In the genomic region with DNA sequence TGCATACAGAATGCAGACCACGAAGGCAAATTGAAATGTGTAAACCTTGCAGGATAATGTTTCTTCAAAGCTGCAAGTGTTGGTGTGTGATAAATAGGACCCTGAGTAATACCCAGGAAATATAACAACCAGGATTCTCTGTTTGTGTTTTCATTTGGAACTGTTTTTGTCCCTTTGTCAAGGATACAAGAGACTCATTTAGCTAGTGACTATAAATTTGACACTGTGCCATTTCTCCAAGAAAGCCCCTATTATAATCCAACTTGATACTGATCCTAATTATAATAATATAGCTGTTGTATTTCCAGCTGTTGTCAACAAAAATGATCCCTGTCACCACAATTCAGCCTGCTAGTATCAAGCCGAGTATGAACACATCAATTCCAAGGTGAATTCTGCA, we compare ENCODE assay signal across 22 cellular contexts.
DNase-seq lines count a peak whose midpoint lies in the region; ATAC-seq and TF ChIP-seq lines count a peak whose summit lies in the region.
"Had no signal": no experiment of that assay in that cellular context is flagged by ENCODE, and none has a peak within 500 bp of the region (broad histone marks: within the 10 kb centered on the region; RNA-seq: fewer than 3 reads in every experiment).

No MANE protein-coding gene starts in this region.

- intact Hi-C loops in left ventricle myocardium superior (cut with micrococcal nuclease) = no loop called here
- intact Hi-C loops in CD4-positive, alpha-beta T cell (cut with DNase I, micrococcal nuclease) = no loop called here
- intact Hi-C loops in left cardiac atrium (cut with DNase I) = no loop called here

- POLR2A ChIA-PET in HEK293T (lab: Yijun Ruan, JAX) = no interaction called here
- POLR2A ChIA-PET in CD4-positive, alpha-beta T cell (lab: Charles Lee) = no interaction called here

- no peaks in the 10 kb centered on the region for H3K9me3 ChIP-seq in CD4-positive, alpha-beta T cell (ENCODE audit: control insufficient read depth, low read length)
- H3K9me3 ChIP-seq: BLaER1, SK-N-SH had no signal

- no peaks in the 10 kb centered on the region for H3K27me3 ChIP-seq in layer of hippocampus (ENCODE audit: control insufficient read depth, insufficient read depth, low read length)
- H3K27me3 ChIP-seq in CD4-positive, alpha-beta T cell (ENCODE audit: control insufficient read depth, insufficient read depth, low read length) = no peaks in the 10 kb centered on the region
- H3K27me3 ChIP-seq: BLaER1 had no signal

- H3K9me3 Mint-ChIP-seq in CD4-positive, alpha-beta T cell = peaks cover 19% of the 10 kb centered on the region

- CTCF ChIA-PET in HEK293T (lab: Yijun Ruan, JAX) = no interaction called here
- CTCF ChIA-PET in CD4-positive, alpha-beta T cell (lab: Charles Lee) = no interaction called here

- DNase-seq in NCI-H1105 treated with DMSO at 0.1 percent for 48 hours (lab: John Stamatoyannopoulos, UW) = peak; percentile 60
- DNase-seq in caudate nucleus (lab: John Stamatoyannopoulos, UW) = peak in 3 of 61 donors; percentile 18 to 56 (median 20)
- DNase-seq in superior temporal gyrus (ENCODE audit: extremely low spot score) = peak; percentile 98
- DNase-seq in HEK293T (ENCODE audit: extremely low spot score) = no peak
- DNase-seq in left ventricle myocardium superior = no peak
- no peak for DNase-seq in CD4-positive, alpha-beta T cell
- DNase-seq in left cardiac atrium = no peak
- DNase-seq: Calu3; CD4-positive, alpha-beta memory T cell; DMS153; GOT3; NCI-H1092; NCI-H1694; NCI-H2171 treated with DMSO at 0.1 percent for 48 hours; NCI-H524 treated with DMSO at 0.1 percent for 48 hours; PC-9; RPMI8226; SHP77 treated with DMSO at 0.1 percent for 48 hours; SK-N-SH had no signal

- no peaks in the 10 kb centered on the region for H3K4me1 Mint-ChIP-seq in CD4-positive, alpha-beta T cell (ENCODE audit: low read depth)
- H3K4me1 Mint-ChIP-seq: CD4-positive, alpha-beta memory T cell; IgD-negative memory B cell had no signal

- no peak overlapping the region for H3K27ac Mint-ChIP-seq in CD4-positive, alpha-beta T cell
- H3K27ac Mint-ChIP-seq: CD4-positive, alpha-beta memory T cell; IgD-negative memory B cell had no signal

- H3K36me3 Mint-ChIP-seq in CD4-positive, alpha-beta T cell (ENCODE audit: low read depth) = no peaks in the 10 kb centered on the region
- H3K36me3 Mint-ChIP-seq: CD4-positive, alpha-beta memory T cell had no signal

- TF ChIP-seq CTCF in CD4-positive, alpha-beta T cell (IDR thresholded peaks at IDR 0.05) = no peak

- H3K27ac ChIP-seq in caudate nucleus (ENCODE audit: low read depth, low read length) = peak overlapping the region; percentile 92
- peak overlapping the region; percentile 91 for H3K27ac ChIP-seq in layer of hippocampus (ENCODE audit: low read depth, low read length)
- no peak overlapping the region for H3K27ac ChIP-seq in CD4-positive, alpha-beta T cell (ENCODE audit: low read depth, low read length)
- H3K27ac ChIP-seq: BLaER1, PC-9 had no signal

- ATAC-seq in left ventricle myocardium superior (no peak), left cardiac atrium (no peak)
- ATAC-seq in CD4-positive, alpha-beta T cell (ENCODE audit: poor library complexity) = no peak

- no peaks in the 10 kb centered on the region for H3K27me3 Mint-ChIP-seq in CD4-positive, alpha-beta T cell
- H3K27me3 Mint-ChIP-seq: CD4-positive, alpha-beta memory T cell; IgD-negative memory B cell had no signal

- H3K4me3 Mint-ChIP-seq in CD4-positive, alpha-beta T cell = no peak overlapping the region
- H3K4me3 Mint-ChIP-seq: IgD-negative memory B cell had no signal

TF ChIP-seq in HEK293T, 16 proteins besides CTCF, POLR2A, EP300 and RAD21:
- TF ChIP-seq ZNF384 (IDR thresholded peaks at IDR 0.05) (no peak), FOXM1 (IDR thresholded peaks at IDR 0.05; ENCODE audit: borderline replicate concordance) (no peak), SUZ12 (IDR thresholded peaks at IDR 0.05) (no peak), TARDBP (IDR thresholded peaks at IDR 0.05) (no peak), HDGF (IDR thresholded peaks at IDR 0.05; ENCODE audit: borderline replicate concordance) (no peak)

Comparison
In these comparisons a context has a peak if more than half of its experiments do, and no peak if none do; other contexts are left out.
1. DNase-seq: peak in NCI-H1105 treated with DMSO at 0.1 percent for 48 hours (single experiment) and superior temporal gyrus (single experiment); none in HEK293T (single experiment), left ventricle myocardium superior (single experiment), CD4-positive, alpha-beta T cell (0 of 10) and left cardiac atrium (single experiment).